10 cellular contexts compared by ENCODE assay signal in the genomic region with DNA sequence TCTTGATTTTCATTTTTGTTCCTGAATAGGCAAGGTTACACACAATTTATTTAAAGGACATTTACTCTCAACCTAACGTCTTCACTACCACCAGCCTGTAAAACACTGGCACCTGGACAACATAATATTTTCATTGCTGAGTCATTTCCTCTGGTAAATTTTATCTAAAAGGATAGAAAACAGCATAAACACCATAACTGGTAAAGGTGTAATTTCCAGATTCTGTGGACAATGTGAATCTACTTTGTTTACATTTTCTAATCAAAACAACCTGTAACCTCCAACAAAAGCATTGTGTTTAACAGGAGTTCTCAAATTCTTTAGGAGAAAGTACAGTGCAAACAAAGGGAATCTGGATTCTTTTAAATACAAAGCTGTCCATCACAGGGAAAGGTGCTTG.
DNase-seq lines count a peak whose midpoint lies in the region; ATAC-seq and TF ChIP-seq lines count a peak whose summit lies in the region.
"Had no signal": no experiment of that assay in that cellular context is flagged by ENCODE, and none has a peak within 500 bp of the region (broad histone marks: within the 10 kb centered on the region; RNA-seq: fewer than 3 reads in every experiment).

No MANE protein-coding gene starts in this region.

- 4% methylated on average over 1 of the region's 1 CpG for WGBS in esophagus muscularis mucosa

- H3K9me3 ChIP-seq in esophagus muscularis mucosa = no peaks in the 10 kb centered on the region

- H3K27me3 ChIP-seq in esophagus muscularis mucosa = no peaks in the 10 kb centered on the region

- H3K4me3 ChIP-seq in esophagus muscularis mucosa = no peak overlapping the region

- intact Hi-C loops in esophagus muscularis mucosa (cut with DNase I) = loop anchor here (5.0 to 10.0 kb wide), 2 partner anchors 303 to 411 kb away; no protein-coding TSS in a partner anchor

- DNase-seq in H4 (ENCODE audit: low spot score) = peak; percentile 10
- DNase-seq in RPMI8226 = peak; percentile 63
- DNase-seq in esophagus muscularis mucosa (ENCODE audit: extremely low spot score) = no peak
- peak; percentile 69 for DNase-seq in pulmonary artery endothelial cell (ENCODE audit: low read depth, low spot score)
- DNase-seq in stimulated activated CD4-positive, alpha-beta T cell treated with anti-CD3 and anti-CD28 coated beads, Interleukin-4, amount 100 ng/mL, for 24 hours = no peak
- no peak for DNase-seq in stimulated activated CD4-positive, alpha-beta T cell treated with anti-CD3 and anti-CD28 coated beads, Interleukin-12 subunit alpha, Interleukin-12 subunit beta, amount 100 ng/mL, for 4 hours
- DNase-seq: activated T-cell treated with anti-CD3 and anti-CD28 coated beads, Interleukin-2, amount 50 U/mL, for 24 hours; kidney had no signal

- no peaks in the 10 kb centered on the region for H3K36me3 ChIP-seq in esophagus muscularis mucosa

- TF ChIP-seq EP300 in esophagus muscularis mucosa (IDR thresholded peaks at IDR 0.05) = no peak

- peaks cover 20 to 41% (median 35%) of the 10 kb centered on the region in 4 donors for H3K4me1 ChIP-seq in esophagus muscularis mucosa

- no peak for TF ChIP-seq POLR2A in esophagus muscularis mucosa (IDR thresholded peaks at IDR 0.05; ENCODE audit: low read depth)

- H3K27ac ChIP-seq in esophagus muscularis mucosa (replicated peaks in 1 of 4) = peak overlapping the region; percentile 74 to 78 (median 76)

- TF ChIP-seq CTCF in esophagus muscularis mucosa (IDR thresholded peaks at IDR 0.05) = no peak

- ATAC-seq in GM18873 (IDR thresholded peaks at IDR 0.05; ENCODE audit: low FRiP score, unreplicated experiment) (no peak), HG03342 (IDR thresholded peaks at IDR 0.05; ENCODE audit: unreplicated experiment) (no peak)

Comparison
In these comparisons a context has a peak if more than half of its experiments do, and no peak if none do; other contexts are left out.
1. DNase-seq: peak in H4 (single experiment), RPMI8226 (single experiment) and pulmonary artery endothelial cell (single experiment); none in esophagus muscularis mucosa (single experiment), stimulated activated CD4-positive, alpha-beta T cell treated with anti-CD3 and anti-CD28 coated beads, Interleukin-4, amount 100 ng/mL, for 24 hours (single experiment) and stimulated activated CD4-positive, alpha-beta T cell treated with anti-CD3 and anti-CD28 coated beads, Interleukin-12 subunit alpha, Interleukin-12 subunit beta, amount 100 ng/mL, for 4 hours (single experiment).